14 cellular contexts compared by ENCODE assay signal in the genomic region with DNA sequence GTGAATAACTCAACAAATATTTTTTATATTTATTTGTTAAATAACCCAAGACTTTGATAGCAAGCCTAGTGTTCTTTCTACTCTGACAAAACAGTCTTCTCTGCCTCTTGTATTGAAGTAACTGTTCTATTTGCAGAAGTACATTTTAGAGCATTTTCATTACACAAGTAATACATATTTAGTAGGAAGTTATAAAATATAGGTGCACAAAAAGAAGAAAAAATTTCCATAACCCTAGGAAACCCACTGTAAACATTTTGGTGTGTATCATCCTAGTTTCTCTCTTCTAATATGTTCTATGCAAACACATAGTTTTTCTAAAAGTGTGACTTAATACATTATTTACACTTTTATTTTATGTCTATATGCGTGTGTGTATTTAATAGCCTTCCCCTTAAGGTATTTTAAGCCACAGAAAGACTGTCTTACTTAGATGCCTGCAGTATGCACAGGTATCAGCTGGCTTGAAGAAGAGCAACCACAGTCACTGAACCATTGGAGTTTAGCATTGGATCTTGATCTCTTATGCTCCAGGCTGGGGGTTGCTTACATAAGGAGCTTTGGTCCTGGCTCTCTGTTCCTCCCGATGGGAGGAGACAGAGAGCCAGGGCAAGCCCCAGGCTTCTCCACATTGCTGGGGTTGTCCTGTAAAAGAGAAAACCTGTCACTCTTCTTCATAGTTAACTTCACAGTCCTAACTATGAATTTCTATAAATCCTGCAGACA. TPM values are rescaled to one million over a fixed set of nuclear protein-coding genes. Genes with fewer than 3 reads are reported as not detected.
DNase-seq lines count a peak whose midpoint lies in the region; ATAC-seq and TF ChIP-seq lines count a peak whose summit lies in the region.
"Had no signal": no experiment of that assay in that cellular context is flagged by ENCODE, and none has a peak within 500 bp of the region (broad histone marks: within the 10 kb centered on the region; RNA-seq: fewer than 3 reads in every experiment).

No MANE protein-coding gene starts in this region.

- in situ Hi-C loops in GM13976 (cut with MboI; ENCODE audit: low sequenced_read_pairs, unreplicated experiment): no loop called here

- H3K9me3 ChIP-seq in mucosa of rectum (ENCODE audit: control insufficient read depth in 2 of 2, low read length in 2 of 2) (no peaks in the 10 kb centered on the region), vagina (no peaks in the 10 kb centered on the region)

- no peak overlapping the region for H3K4me3 Mint-ChIP-seq in effector memory CD8-positive, alpha-beta T cell
- H3K4me3 Mint-ChIP-seq: activated naive CD8-positive, alpha-beta T cell treated with anti-CD3 and anti-CD28 coated beads, Interleukin-2, amount 10 ng/mL, durations not matched to agents 7 days and 5 days; neural progenitor cell had no signal

- H3K36me3 ChIP-seq in mucosa of rectum (ENCODE audit: control insufficient read depth in 2 of 2, insufficient read depth in 2 of 2, low read length in 2 of 2) (peaks cover 15 to 24% of the 10 kb centered on the region in 2 donors), vagina (peaks cover 0 to 46% of the 10 kb centered on the region in 2 donors)
- H3K36me3 ChIP-seq: neural progenitor cell had no signal

- TF ChIP-seq CTCF in vagina (IDR thresholded peaks at IDR 0.05) (no peak), GM13976 (IDR thresholded peaks at IDR 0.05; ENCODE audit: borderline replicate concordance, control extremely low read depth, extremely low read depth, insufficient read depth, missing control alignments) (no peak)

- no peak overlapping the region for H3K27ac Mint-ChIP-seq in effector memory CD8-positive, alpha-beta T cell
- H3K27ac Mint-ChIP-seq: activated naive CD8-positive, alpha-beta T cell treated with anti-CD3 and anti-CD28 coated beads, Interleukin-2, amount 10 ng/mL, durations not matched to agents 7 days and 5 days; neural progenitor cell had no signal

- intact Hi-C loops in Right ventricle myocardium inferior (cut with DNase I) (loop anchor here (2.0 kb wide), 1 partner anchor 81 kb away; no protein-coding TSS in a partner anchor), cardiac septum (cut with DNase I) (loop anchor here (2.0 kb wide), 1 partner anchor 81 kb away; no protein-coding TSS in a partner anchor), Right ventricle myocardium superior (cut with DNase I) (loop anchor here (5.0 kb wide), 1 partner anchor 79 kb away; no protein-coding TSS in a partner anchor), vagina (cut with DNase I) (no loop called here)

- DNase-seq in Right ventricle myocardium inferior (ENCODE audit: missing footprints) (no peak), cardiac septum (ENCODE audit: low spot score) (no peak), Right ventricle myocardium superior (no peak), vagina (ENCODE audit: extremely low spot score in 2 of 2) (no peak), occipital lobe (lab: John Stamatoyannopoulos, UW) (no peak), GM13976 (ENCODE audit: low spot score) (no peak)
- DNase-seq in effector memory CD8-positive, alpha-beta T cell: no peak
- DNase-seq: activated naive CD8-positive, alpha-beta T cell treated with anti-CD3 and anti-CD28 coated beads, Interleukin-2, amount 10 ng/mL, durations not matched to agents 7 days and 5 days; DND-41; NCI-H1048; NCI-H524; SHP77 treated with DMSO at 0.1 percent for 48 hours had no signal

- H3K27me3 Mint-ChIP-seq in effector memory CD8-positive, alpha-beta T cell: no peaks in the 10 kb centered on the region
- H3K27me3 Mint-ChIP-seq: activated naive CD8-positive, alpha-beta T cell treated with anti-CD3 and anti-CD28 coated beads, Interleukin-2, amount 10 ng/mL, durations not matched to agents 7 days and 5 days had no signal

- peak overlapping the region in 1 of 2 donors; percentile 51 for H3K27ac ChIP-seq in mucosa of rectum (ENCODE audit: low read depth in 2 of 2, low read length in 2 of 2)
- peak overlapping the region; percentile 87 for H3K27ac ChIP-seq in vagina
- H3K27ac ChIP-seq: neural progenitor cell had no signal

- ATAC-seq in Right ventricle myocardium inferior: peak; percentile 64
- peak; percentile 38 for ATAC-seq in Right ventricle myocardium superior (ENCODE audit: poor library complexity)
- no peak for ATAC-seq in effector memory CD8-positive, alpha-beta T cell (replicated peaks)

- H3K36me3 Mint-ChIP-seq in effector memory CD8-positive, alpha-beta T cell (ENCODE audit: insufficient read depth): no peaks in the 10 kb centered on the region
- H3K36me3 Mint-ChIP-seq: activated naive CD8-positive, alpha-beta T cell treated with anti-CD3 and anti-CD28 coated beads, Interleukin-2, amount 10 ng/mL, durations not matched to agents 7 days and 5 days had no signal

- H3K27me3 ChIP-seq in mucosa of rectum (ENCODE audit: control insufficient read depth in 2 of 2, insufficient read depth in 2 of 2, low read length in 2 of 2) (no peaks in the 10 kb centered on the region), vagina (no peaks in the 10 kb centered on the region)
- H3K27me3 ChIP-seq: neural progenitor cell had no signal

- peaks cover 0 to 3% of the 10 kb centered on the region in 2 donors for H3K4me1 Mint-ChIP-seq in effector memory CD8-positive, alpha-beta T cell (ENCODE audit: low read depth in 2 of 2)

- peaks cover 0 to 9% of the 10 kb centered on the region in 2 donors for H3K4me1 ChIP-seq in mucosa of rectum (ENCODE audit: control insufficient read depth in 2 of 2, insufficient read depth in 2 of 2, low read length in 2 of 2)
- peaks cover 25% of the 10 kb centered on the region for H3K4me1 ChIP-seq in vagina

- H3K9ac ChIP-seq in mucosa of rectum (ENCODE audit: low read depth in 1 of 2, low read length in 2 of 2): peak overlapping the region in 1 of 2 donors; percentile 1
- H3K9ac ChIP-seq: neural progenitor cell had no signal

- peak overlapping the region; percentile 39 to 49 for H3K4me3 ChIP-seq in mucosa of rectum (ENCODE audit: low read length in 2 of 2)
- peak overlapping the region; percentile 25 to 63 for H3K4me3 ChIP-seq in vagina
- H3K4me3 ChIP-seq: neural progenitor cell had no signal

- H3K9me3 Mint-ChIP-seq in effector memory CD8-positive, alpha-beta T cell: no peaks in the 10 kb centered on the region
- H3K9me3 Mint-ChIP-seq: activated naive CD8-positive, alpha-beta T cell treated with anti-CD3 and anti-CD28 coated beads, Interleukin-2, amount 10 ng/mL, durations not matched to agents 7 days and 5 days; neural progenitor cell had no signal

- TF ChIP-seq POLR2A in vagina (IDR thresholded peaks at IDR 0.05): no peak

RNA-seq across cellular contexts. Expression of gene SELENOP, which starts 3.8 kb away (rescaled TPM):
- total RNA-seq in Right ventricle myocardium inferior (284 TPM), cardiac septum (149 TPM), Right ventricle myocardium superior (292 TPM), vagina (344 TPM), occipital lobe (53.7 TPM)

RNA-seq across cellular contexts. Expression of gene CCDC152, which starts 51.3 kb away (rescaled TPM):
- total RNA-seq in Right ventricle myocardium inferior (1.4 TPM), cardiac septum (1.0 TPM), Right ventricle myocardium superior (0.56 TPM), vagina (not detected), occipital lobe (12.9 TPM)
